29 cellular contexts compared by ENCODE assay signal in genomic region chr3:10177737-10178136, GRCh38.
"Had no signal": no experiment of that assay in that cellular context is flagged by ENCODE, and none has a peak within 500 bp of the region (broad histone marks: within the 10 kb centered on the region; RNA-seq: fewer than 3 reads in every experiment).

No MANE protein-coding gene starts in this region.

- H3K9me3 Mint-ChIP-seq: naive B cell; natural killer cell treated with Interleukin-12 subunit alpha and Interleukin-12 subunit beta and Interleukin-15 and Interleukin-18, amount 100 ng/mL, for 72 hours; neural crest cell; stimulated activated naive CD8-positive, alpha-beta T cell treated with anti-CD3 and anti-CD28 coated beads, Interleukin-15, Interleukin-2, amounts not matched to agents 100 ng/mL and 50 ng/mL, for 24 hours had no signal

- H3K36me3 ChIP-seq: left ventricle myocardium inferior had no signal

- H3K4me1 ChIP-seq: foreskin keratinocyte, parathyroid adenoma had no signal

- H3K4me3 Mint-ChIP-seq: natural killer cell treated with Interleukin-12 subunit alpha and Interleukin-12 subunit beta and Interleukin-15 and Interleukin-18, amount 100 ng/mL, for 72 hours; neural crest cell; stimulated activated naive B cell treated with anti-CD40 and anti-IgM and Interleukin-4, amounts not matched to agents 10 μg/mL and 1 μg/mL and 100 μg/mL, for 72 hours; stimulated activated naive CD8-positive, alpha-beta T cell treated with anti-CD3 and anti-CD28 coated beads, Interleukin-15, Interleukin-2, amounts not matched to agents 100 ng/mL and 50 ng/mL, for 24 hours had no signal

- H3K9ac ChIP-seq: parathyroid adenoma had no signal

- H3K27me3 ChIP-seq: esophagus muscularis mucosa, foreskin keratinocyte, heart right ventricle, tibial nerve, upper lobe of left lung had no signal

- H3K9me3 ChIP-seq: esophagus muscularis mucosa, heart right ventricle, left ventricle myocardium inferior, lower lobe of right lung, mucosa of descending colon, thoracic aorta, tibial nerve, upper lobe of left lung had no signal

- H3K27ac ChIP-seq: coronary artery, esophagus muscularis mucosa, foreskin keratinocyte, heart right ventricle, left ventricle myocardium inferior, lower lobe of right lung, parathyroid adenoma, thoracic aorta, tibial nerve, upper lobe of left lung had no signal

- FAIRE-seq: endothelial cell of umbilical vein, islet of Langerhans, urothelium cell line had no signal

- H3K27me3 Mint-ChIP-seq: naive B cell; natural killer cell treated with Interleukin-12 subunit alpha and Interleukin-12 subunit beta and Interleukin-15 and Interleukin-18, amount 100 ng/mL, for 72 hours; progenitor cell of endocrine pancreas; stimulated activated naive B cell treated with anti-CD40 and anti-IgM and Interleukin-4, amounts not matched to agents 10 μg/mL and 1 μg/mL and 100 μg/mL, for 72 hours; stimulated activated naive CD8-positive, alpha-beta T cell treated with anti-CD3 and anti-CD28 coated beads, Interleukin-15, Interleukin-2, amounts not matched to agents 100 ng/mL and 50 ng/mL, for 24 hours had no signal

- H3K4me3 ChIP-seq: coronary artery, esophagus muscularis mucosa, heart right ventricle, left ventricle myocardium inferior, lower lobe of right lung, mucosa of descending colon, thoracic aorta, tibial nerve, upper lobe of left lung had no signal

- DNase-seq: dermis blood vessel endothelial cell; effector memory CD4-positive, alpha-beta T cell; foreskin keratinocyte; glutamatergic neuron; heart right ventricle; hippocampal formation; kidney glomerular epithelial cell; left colon; left ventricle myocardium inferior; lower lobe of right lung; mucosa of descending colon; naive B cell; stimulated activated CD4-positive, alpha-beta T cell treated with anti-CD3 and anti-CD28 coated beads, Interleukin-2, amount 100 ng/mL, for 24 hours; stimulated activated CD4-positive, alpha-beta T cell treated with anti-CD3 and anti-CD28 coated beads, Interleukin-4, amount 100 ng/mL, for 24 hours; stimulated activated naive B cell treated with anti-CD40 and anti-IgM and Interleukin-4, amounts not matched to agents 10 μg/mL and 1 μg/mL and 100 μg/mL, for 72 hours; upper lobe of left lung had no signal

- ATAC-seq: foreskin keratinocyte; heart right ventricle; left colon; lower lobe of right lung; mucosa of descending colon; natural killer cell treated with Interleukin-12 subunit alpha and Interleukin-12 subunit beta and Interleukin-15 and Interleukin-18, amount 100 ng/mL, for 72 hours; sciatic nerve; stimulated activated naive B cell treated with anti-CD40 and anti-IgM and Interleukin-4, amounts not matched to agents 10 μg/mL and 1 μg/mL and 100 μg/mL, for 72 hours had no signal

- H3K27ac Mint-ChIP-seq: natural killer cell treated with Interleukin-12 subunit alpha and Interleukin-12 subunit beta and Interleukin-15 and Interleukin-18, amount 100 ng/mL, for 72 hours; progenitor cell of endocrine pancreas; stimulated activated naive CD8-positive, alpha-beta T cell treated with anti-CD3 and anti-CD28 coated beads, Interleukin-15, Interleukin-2, amounts not matched to agents 100 ng/mL and 50 ng/mL, for 24 hours had no signal
